In the genomic region with DNA sequence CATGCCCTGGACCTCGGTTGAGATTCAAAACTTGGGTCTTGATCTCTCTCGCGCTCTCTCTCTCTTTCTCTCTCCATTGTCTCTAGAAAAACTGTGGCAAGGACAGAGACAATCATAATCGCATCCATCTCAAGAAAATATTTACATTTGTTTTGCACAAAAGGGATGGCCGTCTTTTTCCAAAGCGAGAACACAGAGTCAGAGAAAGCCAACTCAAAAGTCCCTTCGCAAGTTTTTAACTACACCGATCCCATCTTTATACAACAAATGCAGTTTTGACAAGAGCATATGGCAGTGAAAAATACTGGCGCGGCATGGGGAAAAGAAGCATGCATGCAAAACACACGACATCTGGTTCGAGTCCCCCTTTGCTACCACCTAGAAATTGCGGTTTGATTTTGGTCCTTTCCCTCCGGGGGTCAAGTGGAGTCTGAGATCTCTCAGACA, we compare ENCODE assay signal across 15 cellular contexts. TPM values are rescaled to one million over a fixed set of nuclear protein-coding genes. Genes with fewer than 3 reads are reported as not detected.
A peak's percentile ranks its signal among the peaks of the same experiment; 100 is the strongest.
DNase-seq lines count a peak whose midpoint lies in the region; ATAC-seq lines count a peak whose summit lies in the region.
"Had no signal": no experiment of that assay in that cellular context is flagged by ENCODE, and none has a peak within 500 bp of the region (broad histone marks: within the 10 kb centered on the region; RNA-seq: fewer than 3 reads in every experiment).

No MANE protein-coding gene starts in this region.

- H3K27me3 ChIP-seq in iPS-20b (ENCODE audit: insufficient read depth, low read length) = peaks cover 100% of the 10 kb centered on the region
- H3K27me3 ChIP-seq in stomach smooth muscle (ENCODE audit: control insufficient read depth in 1 of 2, insufficient read depth in 2 of 2, low read length in 2 of 2) = peaks cover 83 to 98% of the 10 kb centered on the region in 2 donors

- H3K36me3 ChIP-seq in iPS-20b (ENCODE audit: insufficient read depth, low read depth, low read length) = no peaks in the 10 kb centered on the region
- no peaks in the 10 kb centered on the region for H3K36me3 ChIP-seq in stomach smooth muscle (ENCODE audit: control insufficient read depth in 2 of 2, insufficient read depth in 2 of 2, low read length in 2 of 2)
- H3K36me3 ChIP-seq: esophagus squamous epithelium, upper lobe of left lung had no signal

- no peaks in the 10 kb centered on the region for H3K9me3 ChIP-seq in iPS-20b (ENCODE audit: insufficient read depth, low read depth, low read length)
- peaks cover 0 to 8% of the 10 kb centered on the region in 2 donors for H3K9me3 ChIP-seq in stomach smooth muscle (ENCODE audit: control insufficient read depth in 2 of 2, low read length in 2 of 2)
- H3K9me3 ChIP-seq: esophagus squamous epithelium, upper lobe of left lung had no signal

- intact Hi-C loops in activated naive CD4-positive, alpha-beta T cell treated with anti-CD3 and anti-CD28 coated beads for 36 hours (cut with micrococcal nuclease) = loop anchor here (5.0 to 10.0 kb wide), 5 partner anchors 80 to 615 kb away; a partner anchor contains a TSS

- H3K4me3 Mint-ChIP-seq in activated naive CD4-positive, alpha-beta T cell treated with anti-CD3 and anti-CD28 coated beads for 36 hours = peak overlapping the region; percentile 8
- H3K4me3 Mint-ChIP-seq in activated CD8-positive, alpha-beta T cell treated with anti-CD3 and anti-CD28 coated beads, Interleukin-2, amount 10 ng/mL, durations not matched to agents 7 days and 5 days = no peak overlapping the region

- no peak overlapping the region for H3K27ac Mint-ChIP-seq in activated naive CD4-positive, alpha-beta T cell treated with anti-CD3 and anti-CD28 coated beads for 36 hours
- peak overlapping the region; percentile 51 for H3K27ac Mint-ChIP-seq in activated CD8-positive, alpha-beta T cell treated with anti-CD3 and anti-CD28 coated beads, Interleukin-2, amount 10 ng/mL, durations not matched to agents 7 days and 5 days

- H3K4me1 ChIP-seq in iPS-20b (ENCODE audit: insufficient read depth, low read length) (peaks cover 28% of the 10 kb centered on the region), stomach smooth muscle (ENCODE audit: control insufficient read depth, insufficient read depth, low read length) (peaks cover 40% of the 10 kb centered on the region)

- no peak overlapping the region for H3K9ac ChIP-seq in iPS-20b (ENCODE audit: low read depth, low read length)
- no peak overlapping the region for H3K9ac ChIP-seq in stomach smooth muscle (ENCODE audit: low read length in 2 of 2)

- H3K9me3 Mint-ChIP-seq in activated naive CD4-positive, alpha-beta T cell treated with anti-CD3 and anti-CD28 coated beads for 36 hours = no peaks in the 10 kb centered on the region
- peaks cover 2% of the 10 kb centered on the region for H3K9me3 Mint-ChIP-seq in activated CD8-positive, alpha-beta T cell treated with anti-CD3 and anti-CD28 coated beads, Interleukin-2, amount 10 ng/mL, durations not matched to agents 7 days and 5 days (ENCODE audit: insufficient read depth)

- H3K27ac ChIP-seq in iPS-20b (ENCODE audit: low read length) (no peak overlapping the region), stomach smooth muscle (ENCODE audit: low read length) (no peak overlapping the region)
- H3K27ac ChIP-seq: esophagus squamous epithelium, upper lobe of left lung had no signal

- peaks cover 73% of the 10 kb centered on the region for H3K4me1 Mint-ChIP-seq in activated naive CD4-positive, alpha-beta T cell treated with anti-CD3 and anti-CD28 coated beads for 36 hours (ENCODE audit: low read depth)
- H3K4me1 Mint-ChIP-seq in activated CD8-positive, alpha-beta T cell treated with anti-CD3 and anti-CD28 coated beads, Interleukin-2, amount 10 ng/mL, durations not matched to agents 7 days and 5 days (ENCODE audit: low read depth) = peaks cover 64% of the 10 kb centered on the region

- POLR2A ChIA-PET in activated CD8-positive, alpha-beta T cell treated with anti-CD3 and anti-CD28 coated beads, Interleukin-2, amount 10 ng/mL, durations not matched to agents 7 days and 5 days (lab: Charles Lee) = no interaction called here

- no peaks in the 10 kb centered on the region for H3K36me3 Mint-ChIP-seq in activated naive CD4-positive, alpha-beta T cell treated with anti-CD3 and anti-CD28 coated beads for 36 hours (ENCODE audit: low read depth)
- H3K36me3 Mint-ChIP-seq in activated CD8-positive, alpha-beta T cell treated with anti-CD3 and anti-CD28 coated beads, Interleukin-2, amount 10 ng/mL, durations not matched to agents 7 days and 5 days (ENCODE audit: low read depth) = peaks cover 12% of the 10 kb centered on the region

- DNase-seq in activated naive CD4-positive, alpha-beta T cell treated with anti-CD3 and anti-CD28 coated beads for 36 hours = no peak
- DNase-seq in activated naive CD4-positive, alpha-beta T cell treated with Interleukin-2 at 50 U/mL for 16 hours = no peak
- no peak for DNase-seq in activated CD8-positive, alpha-beta T cell treated with anti-CD3 and anti-CD28 coated beads, Interleukin-2, amount 10 ng/mL, durations not matched to agents 7 days and 5 days
- DNase-seq in islet precursor cell = no peak
- DNase-seq in DMS153 (lab: John Stamatoyannopoulos, UW) = no peak
- DNase-seq in NCI-H1436 treated with DMSO at 0.1 percent for 48 hours (lab: John Stamatoyannopoulos, UW) = no peak
- DNase-seq: esophagus squamous epithelium, hippocampal formation, KBM-7, NCI-H1694 treated with DMSO at 0.1 percent for 48 hours, NCI-H526 treated with DMSO at 0.1 percent for 48 hours had no signal

- peaks cover 91% of the 10 kb centered on the region for H3K27me3 Mint-ChIP-seq in activated naive CD4-positive, alpha-beta T cell treated with anti-CD3 and anti-CD28 coated beads for 36 hours (ENCODE audit: low read depth)
- H3K27me3 Mint-ChIP-seq in activated CD8-positive, alpha-beta T cell treated with anti-CD3 and anti-CD28 coated beads, Interleukin-2, amount 10 ng/mL, durations not matched to agents 7 days and 5 days (ENCODE audit: low read depth) = peaks cover 91% of the 10 kb centered on the region

- H3K4me3 ChIP-seq in iPS-20b (ENCODE audit: low read length) = peak overlapping the region; percentile 63
- H3K4me3 ChIP-seq in stomach smooth muscle (ENCODE audit: low read length in 2 of 2) = peak overlapping the region; percentile 16 to 52

- no peak for ATAC-seq in activated CD8-positive, alpha-beta T cell treated with anti-CD3 and anti-CD28 coated beads, Interleukin-2, amount 10 ng/mL, durations not matched to agents 7 days and 5 days

- CTCF ChIA-PET in activated naive CD4-positive, alpha-beta T cell treated with anti-CD3 and anti-CD28 coated beads for 36 hours (lab: Charles Lee) = no interaction called here
- CTCF ChIA-PET in activated CD8-positive, alpha-beta T cell treated with anti-CD3 and anti-CD28 coated beads, Interleukin-2, amount 10 ng/mL, durations not matched to agents 7 days and 5 days (lab: Charles Lee) = interaction anchor here (4.5 kb wide), 1 partner anchor 96 kb away, joined by 19 read pairs; no protein-coding TSS in a partner anchor

RNA-seq across cellular contexts. Expression of a gene that starts 1.4 kb away (rescaled TPM):
- total RNA-seq in activated naive CD4-positive, alpha-beta T cell treated with anti-CD3 and anti-CD28 coated beads for 36 hours = not detected
- total RNA-seq in activated CD8-positive, alpha-beta T cell treated with anti-CD3 and anti-CD28 coated beads, Interleukin-2, amount 10 ng/mL, durations not matched to agents 7 days and 5 days = under 1 TPM; 0.34 to 0.44 TPM
- total RNA-seq: esophagus squamous epithelium, posterior vena cava, upper lobe of left lung had no signal
